1 cellular context compared by ENCODE assay signal in the genomic region with DNA sequence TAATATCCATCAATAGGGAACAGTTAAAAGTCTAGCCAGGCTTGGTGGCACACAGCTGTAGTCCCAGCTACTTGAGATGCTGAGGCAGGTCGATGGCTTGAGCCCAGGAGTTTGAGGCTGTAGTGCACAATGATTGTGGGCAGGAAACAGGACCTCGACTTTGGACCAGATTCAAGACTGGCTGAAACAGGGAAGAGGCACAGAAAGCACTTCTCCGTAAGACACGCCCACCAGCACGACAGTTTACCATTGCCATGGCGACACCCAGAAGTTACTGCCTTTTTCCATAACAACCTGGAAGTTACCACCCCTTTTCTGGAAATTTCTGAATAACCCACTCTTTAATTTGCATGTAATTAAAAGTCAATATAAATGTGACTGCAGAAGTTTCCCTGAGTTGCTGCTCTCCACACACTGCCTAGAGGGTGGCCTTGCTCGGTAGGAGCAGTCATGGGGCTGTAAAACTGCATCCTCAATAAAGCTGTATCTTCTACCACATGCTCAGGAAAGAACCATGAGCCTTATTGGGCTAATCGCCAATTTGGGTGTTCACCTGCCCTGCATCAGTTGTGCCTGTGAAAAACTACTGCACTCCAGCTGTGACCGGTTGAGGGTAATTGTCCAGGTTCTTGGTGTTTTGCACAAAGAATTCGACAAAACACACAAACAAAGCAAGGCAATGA.
TF ChIP-seq lines count a peak whose summit lies in the region.

No MANE protein-coding gene starts in this region.

TF ChIP-seq in Ishikawa, 13 proteins besides CTCF, POLR2A, EP300 and RAD21:
- TF ChIP-seq YY1 (IDR thresholded peaks at IDR 0.05; ENCODE audit: low read depth), result no peak
- TF ChIP-seq CEBPB (IDR thresholded peaks at IDR 0.05), result no peak
- TF ChIP-seq NFIC (IDR thresholded peaks at IDR 0.05), result peak; percentile 9; the same call in 1 of the 2 replicates
- TF ChIP-seq ZBTB7A (IDR thresholded peaks at IDR 0.05; ENCODE audit: low read depth), result no peak
- no peak for TF ChIP-seq TEAD4 (IDR thresholded peaks at IDR 0.05)
- TF ChIP-seq MAX (IDR thresholded peaks at IDR 0.05), result peak; percentile 36; the same call in 1 of the 2 replicates
TF ChIP-seq in Ishikawa: peak in this region for 2.
